ENCODE assay signal across 20 cellular contexts in genomic region chr16:54507091-54507490, GRCh38.
A peak's percentile ranks its signal among the peaks of the same experiment; 100 is the strongest.
DNase-seq lines count a peak whose midpoint lies in the region; ATAC-seq and TF ChIP-seq lines count a peak whose summit lies in the region.
"Had no signal": no experiment of that assay in that cellular context is flagged by ENCODE, and none has a peak within 500 bp of the region (broad histone marks: within the 10 kb centered on the region; RNA-seq: fewer than 3 reads in every experiment).

No MANE protein-coding gene starts in this region.

- ATAC-seq in right cardiac atrium (peak; percentile 20 to 22), HG02840 (IDR thresholded peaks at IDR 0.05; ENCODE audit: low FRiP score, unreplicated experiment) (no peak), left lobe of liver (no peak)
- ATAC-seq: left colon had no signal

- H3K27ac Mint-ChIP-seq in glutamatergic neuron (ENCODE audit: unreplicated experiment) = peak overlapping the region; percentile 90
- H3K27ac Mint-ChIP-seq: activated B cell treated with CpG ODN at 0.5 μM for 24 hours; activated CD4-positive, alpha-beta memory T cell treated with anti-CD3 and anti-CD28 coated beads, Interleukin-2, amount 10 ng/mL, durations not matched to agents 7 days and 5 days; CD4-positive, CD25-positive, alpha-beta regulatory T cell; IgD-negative memory B cell; nephron had no signal

- H3K36me3 ChIP-seq in right atrium auricular region = no peaks in the 10 kb centered on the region
- H3K36me3 ChIP-seq: prostate gland had no signal

- peaks cover 12% of the 10 kb centered on the region for H3K27me3 Mint-ChIP-seq in glutamatergic neuron (ENCODE audit: unreplicated experiment)
- H3K27me3 Mint-ChIP-seq: IgD-negative memory B cell had no signal

- H3K4me3 Mint-ChIP-seq in glutamatergic neuron (ENCODE audit: unreplicated experiment) = peak overlapping the region; percentile 67
- H3K4me3 Mint-ChIP-seq: activated B cell treated with CpG ODN at 0.5 μM for 24 hours; activated CD4-positive, alpha-beta memory T cell treated with anti-CD3 and anti-CD28 coated beads, Interleukin-2, amount 10 ng/mL, durations not matched to agents 7 days and 5 days; CD4-positive, CD25-positive, alpha-beta regulatory T cell; IgD-negative memory B cell; nephron had no signal

- no peak for TF ChIP-seq CTCF in right atrium auricular region (IDR thresholded peaks at IDR 0.05)
- TF ChIP-seq CTCF in glutamatergic neuron (IDR thresholded peaks at IDR 0.05; ENCODE audit: partially characterized antibody, unreplicated experiment) = no peak
- TF ChIP-seq CTCF in dorsolateral prefrontal cortex (IDR thresholded peaks at IDR 0.05 in 54 of 56, conservative IDR thresholded peaks at IDR 0.05 in 2 of 56; ENCODE audit: low read depth in 1 of 56, partially characterized antibody in 56 of 56) = no peak

- H3K27me3 ChIP-seq in right cardiac atrium (ENCODE audit: control insufficient read depth, insufficient read depth) (no peaks in the 10 kb centered on the region), right atrium auricular region (no peaks in the 10 kb centered on the region), dorsolateral prefrontal cortex (peaks cover 0 to 37% (median 5%) of the 10 kb centered on the region in 45 donors)

- H3K4me3 ChIP-seq in right cardiac atrium (ENCODE audit: low read length) (no peak overlapping the region), right atrium auricular region (no peak overlapping the region), dorsolateral prefrontal cortex (no peak overlapping the region)
- H3K4me3 ChIP-seq: prostate gland had no signal

- WGBS in right cardiac atrium = 34% methylated on average over 5 of the region's 5 CpGs

- peak in 2 of 3 donors; percentile 26 to 74 for DNase-seq in right cardiac atrium
- DNase-seq in right atrium auricular region (ENCODE audit: low spot score) = no peak
- peak; percentile 85 for DNase-seq in NCI-H2227 treated with DMSO at 0.1 percent for 48 hours (lab: John Stamatoyannopoulos, UW)
- no peak for DNase-seq in glutamatergic neuron
- no peak for DNase-seq in left lobe of liver (ENCODE audit: low spot score)
- no peak for DNase-seq in dorsolateral prefrontal cortex
- DNase-seq: activated B cell treated with CpG ODN at 0.5 μM for 24 hours; activated CD4-positive, alpha-beta memory T cell treated with anti-CD3 and anti-CD28 coated beads, Interleukin-2, amount 10 ng/mL, durations not matched to agents 7 days and 5 days; activated gamma-delta T cell treated with Interleukin-2 at 50 U/mL for 16 hours; CD4-positive, CD25-positive, alpha-beta regulatory T cell; H9; head of caudate nucleus; left colon; substantia nigra; T-helper 9 cell had no signal

- H3K36me3 Mint-ChIP-seq in glutamatergic neuron (ENCODE audit: unreplicated experiment) = no peaks in the 10 kb centered on the region
- H3K36me3 Mint-ChIP-seq: CD4-positive, CD25-positive, alpha-beta regulatory T cell; IgD-negative memory B cell had no signal

- H3K4me1 ChIP-seq in right cardiac atrium (ENCODE audit: control insufficient read depth, insufficient read depth, low read length) = peaks cover 4% of the 10 kb centered on the region
- H3K4me1 ChIP-seq in right atrium auricular region = peaks cover 0 to 44% of the 10 kb centered on the region in 2 donors

- H3K9me3 Mint-ChIP-seq in glutamatergic neuron (ENCODE audit: unreplicated experiment) = peaks cover 22% of the 10 kb centered on the region
- H3K9me3 Mint-ChIP-seq: activated B cell treated with CpG ODN at 0.5 μM for 24 hours, H9, nephron had no signal

- intact Hi-C loops in right cardiac atrium (cut with DNase I) = loop anchor here in 1 of 4 donors (10.0 kb wide), 1 partner anchor 222 kb away; the partner anchor contains the start of gene IRX3
- intact Hi-C loops in dorsolateral prefrontal cortex (cut with DNase I) = no loop called here

- peaks cover 89% of the 10 kb centered on the region for H3K4me1 Mint-ChIP-seq in glutamatergic neuron (ENCODE audit: low read depth, unreplicated experiment)
- H3K4me1 Mint-ChIP-seq: activated B cell treated with CpG ODN at 0.5 μM for 24 hours; activated CD4-positive, alpha-beta memory T cell treated with anti-CD3 and anti-CD28 coated beads, Interleukin-2, amount 10 ng/mL, durations not matched to agents 7 days and 5 days; IgD-negative memory B cell had no signal

- H3K27ac ChIP-seq in right cardiac atrium (ENCODE audit: low read length) (no peak overlapping the region), right atrium auricular region (no peak overlapping the region), dorsolateral prefrontal cortex (no peak overlapping the region)
- H3K27ac ChIP-seq: prostate gland, RWPE1 had no signal

- H3K9me3 ChIP-seq in right cardiac atrium (ENCODE audit: control insufficient read depth, low read length) = no peaks in the 10 kb centered on the region
- no peaks in the 10 kb centered on the region for H3K9me3 ChIP-seq in right atrium auricular region
- H3K9me3 ChIP-seq: prostate gland had no signal

Comparison
In these comparisons a context has a peak if more than half of its experiments do, and no peak if none do; other contexts are left out.
1. DNase-seq: peak in right cardiac atrium (2 of 3) and NCI-H2227 treated with DMSO at 0.1 percent for 48 hours (single experiment); none in right atrium auricular region (single experiment), glutamatergic neuron (single experiment), left lobe of liver (single experiment) and dorsolateral prefrontal cortex (0 of 10).
2. ATAC-seq: peak in right cardiac atrium (2 of 2); none in HG02840 (single experiment) and left lobe of liver (single experiment).